Comparison of ENCODE assay signal across 10 cellular contexts in the genomic region with DNA sequence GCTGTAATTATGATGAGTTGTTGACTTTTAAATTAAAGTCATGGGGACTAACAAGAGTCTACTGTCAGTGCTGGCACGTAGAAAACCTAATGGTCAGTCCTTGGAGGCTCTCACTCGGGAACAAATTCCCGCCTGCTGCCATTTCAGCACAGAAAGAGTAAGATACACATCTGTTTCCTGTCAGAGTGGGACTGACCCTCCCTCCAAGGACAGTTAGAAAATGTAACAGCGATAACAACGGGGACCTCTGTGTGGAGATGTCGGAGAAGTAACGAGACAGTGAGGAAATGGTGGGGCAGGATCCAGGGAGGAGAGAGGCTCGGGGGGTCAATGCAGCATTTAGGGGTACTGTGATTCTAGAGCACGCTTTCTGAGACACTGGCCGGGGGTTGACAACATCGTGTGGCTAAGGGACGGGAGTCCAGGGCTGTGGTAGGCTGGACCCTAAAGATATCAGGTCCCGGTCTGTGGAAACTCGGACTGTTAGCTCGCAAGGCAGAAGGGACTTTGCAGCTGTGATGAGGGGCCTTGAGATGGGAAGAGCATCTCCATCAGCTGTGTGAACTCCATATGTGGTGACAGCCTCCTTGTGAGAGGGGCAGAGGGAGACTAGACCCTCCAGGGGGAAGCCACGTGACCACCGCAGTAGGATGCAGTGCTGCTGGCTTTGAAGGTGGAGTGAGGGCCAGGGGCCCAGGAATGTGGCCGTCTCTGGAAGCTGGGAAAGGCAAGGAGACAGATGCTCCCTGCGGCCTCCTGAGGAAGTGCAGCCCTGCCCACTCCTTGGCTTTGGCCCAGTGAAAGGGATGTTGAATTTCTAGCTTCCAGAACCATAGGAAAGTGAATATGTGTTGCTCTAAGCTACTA. TPM values are rescaled to one million over a fixed set of nuclear protein-coding genes. Genes with fewer than 3 reads are reported as not detected.
A peak's percentile ranks its signal among the peaks of the same experiment; 100 is the strongest.
DNase-seq lines count a peak whose midpoint lies in the region; FAIRE-seq and TF ChIP-seq lines count a peak whose summit lies in the region.
"Had no signal": no experiment of that assay in that cellular context is flagged by ENCODE, and none has a peak within 500 bp of the region (broad histone marks: within the 10 kb centered on the region; RNA-seq: fewer than 3 reads in every experiment).

No MANE protein-coding gene starts in this region.

- intact Hi-C loops in endothelial cell of umbilical vein (cut with micrococcal nuclease), result loop anchor here (5.0 kb wide), 1 partner anchor 54 kb away; no protein-coding TSS in a partner anchor

- no peak overlapping the region for H3K4me3 ChIP-seq in LNCaP clone FGC (ENCODE audit: low read depth, low read length)
- H3K4me3 ChIP-seq in endothelial cell of umbilical vein (replicated peaks in 1 of 3; ENCODE audit: insufficient read depth in 1 of 3, low read depth in 1 of 3, low read length in 3 of 3), result no peak overlapping the region
- no peak overlapping the region for H3K4me3 ChIP-seq in mesodermal cell (ENCODE audit: extremely low read depth, insufficient read depth, low read length, poor library complexity, severe bottlenecking)
- H3K4me3 ChIP-seq in HAP-1, result no peak overlapping the region

- CTCF ChIA-PET in endothelial cell of umbilical vein (lab: Charles Lee), result interaction anchor here (0.6 to 2.0 kb wide), 6 partner anchors 9 to 564 kb away, joined by 3 to 11 read pairs (median 3); no protein-coding TSS in a partner anchor

- POLR2A ChIA-PET in endothelial cell of umbilical vein (lab: Charles Lee), result no interaction called here

- no peak overlapping the region for H3K27ac ChIP-seq in endothelial cell of umbilical vein (ENCODE audit: insufficient read depth, low read depth, low read length)
- H3K27ac ChIP-seq in mesodermal cell (ENCODE audit: low read depth, low read length, severe bottlenecking), result peak overlapping the region; percentile 66

- H3K4me2 ChIP-seq in endothelial cell of umbilical vein (ENCODE audit: insufficient read depth, low read length), result no peak overlapping the region

- TF ChIP-seq CTCF in LNCaP clone FGC (IDR thresholded peaks at IDR 0.05; ENCODE audit: control insufficient read depth, extremely low read depth, insufficient read depth) (peak; percentile 43), endothelial cell of umbilical vein (IDR thresholded peaks at IDR 0.05; ENCODE audit: extremely low read depth in 1 of 2, insufficient read depth in 1 of 2, low read depth in 1 of 2, low read length in 2 of 2) (peak; percentile 43 to 70)

- no peaks in the 10 kb centered on the region for H3K27me3 ChIP-seq in endothelial cell of umbilical vein (ENCODE audit: control insufficient read depth in 2 of 2, insufficient read depth in 2 of 2, low read length in 2 of 2)
- no peaks in the 10 kb centered on the region for H3K27me3 ChIP-seq in HAP-1 (ENCODE audit: low read depth)

- peak; percentile 8 for FAIRE-seq in endothelial cell of umbilical vein (lab: Jason Lieb, UNC)
- FAIRE-seq: G401.6 had no signal

- dilution Hi-C loops in endothelial cell of umbilical vein (cut with MboI; ENCODE audit: extremely low pct_ligation_motif_present, low sequenced_read_pairs), result no loop called here

- no TSS peak for BruUV-seq in endothelial cell of umbilical vein (replicated peaks; lab: Mats Ljungman, UMichigan)

- no peak overlapping the region for H2AFZ ChIP-seq in endothelial cell of umbilical vein (ENCODE audit: low read depth, low read length)

- H3K9ac ChIP-seq in endothelial cell of umbilical vein (replicated peaks; ENCODE audit: extremely low read depth, insufficient read depth, low read length), result no peak overlapping the region

- H3K9me1 ChIP-seq in endothelial cell of umbilical vein (replicated peaks; ENCODE audit: control insufficient read depth, extremely low read depth, insufficient read depth, low read length), result no peaks in the 10 kb centered on the region

- no peaks in the 10 kb centered on the region for H3K9me3 ChIP-seq in endothelial cell of umbilical vein (replicated peaks; ENCODE audit: control insufficient read depth, insufficient read depth, low read length)
- no peaks in the 10 kb centered on the region for H3K9me3 ChIP-seq in mesodermal cell (ENCODE audit: control insufficient read depth, low read length)
- no peaks in the 10 kb centered on the region for H3K9me3 ChIP-seq in HAP-1

- in situ Hi-C loops in ACHN (cut with HindIII; ENCODE audit: low pct_ligation_motif_present, low pct_unique_long_range_greater_than_20kb, low sequenced_read_pairs) (no loop called here), KBM-7 (cut with MboI; ENCODE audit: low pct_unique_long_range_greater_than_20kb, low sequenced_read_pairs) (no loop called here), HAP-1 (cut with MboI; ENCODE audit: low sequenced_read_pairs) (no loop called here)

- 71 to 74% methylated on average over 17 to 18 of the region's 19 CpGs for WGBS in mesodermal cell (ENCODE audit: insufficient coverage in 2 of 2), 2 experiments

- no peaks in the 10 kb centered on the region for H4K20me1 ChIP-seq in endothelial cell of umbilical vein (replicated peaks; ENCODE audit: control insufficient read depth, extremely low read depth, insufficient read depth, low read length)

- peak; percentile 9 for DNase-seq in ACHN
- DNase-seq in LNCaP clone FGC (ENCODE audit: low read depth), result no peak
- peak; percentile 11 for DNase-seq in endothelial cell of umbilical vein (ENCODE audit: low read depth, low spot score)
- no peak for DNase-seq in KBM-7
- no peak for DNase-seq in Kasumi-1 (lab: John Stamatoyannopoulos, UW)
- no peak for DNase-seq in HAP-1 (ENCODE audit: low spot score in 2 of 2)
- DNase-seq in stimulated activated CD4-positive, alpha-beta T cell treated with anti-CD3 and anti-CD28 coated beads, Interleukin-4, amount 100 ng/mL, for 4 hours, result no peak
- DNase-seq: naive B cell had no signal

- H3K36me3 ChIP-seq in endothelial cell of umbilical vein (ENCODE audit: control insufficient read depth in 2 of 2, extremely low read depth in 1 of 2, insufficient read depth in 2 of 2, low read length in 2 of 2) (no peaks in the 10 kb centered on the region), mesodermal cell (ENCODE audit: control insufficient read depth, insufficient read depth, low read length) (no peaks in the 10 kb centered on the region), HAP-1 (replicated peaks) (no peaks in the 10 kb centered on the region)

- no peak for TF ChIP-seq POLR2A in endothelial cell of umbilical vein (IDR thresholded peaks at IDR 0.05; ENCODE audit: low read depth, low read length)

- H3K4me1 ChIP-seq in endothelial cell of umbilical vein (ENCODE audit: control insufficient read depth, extremely low read depth, insufficient read depth, low read length) (no peaks in the 10 kb centered on the region), mesodermal cell (ENCODE audit: control insufficient read depth, insufficient read depth, low read length, poor library complexity, severe bottlenecking) (peaks cover 9% of the 10 kb centered on the region), HAP-1 (no peaks in the 10 kb centered on the region)

- no peaks in the 10 kb centered on the region for H3K79me2 ChIP-seq in endothelial cell of umbilical vein (ENCODE audit: control insufficient read depth, insufficient read depth, low read length)

TF ChIP-seq in endothelial cell of umbilical vein, 7 proteins besides CTCF, POLR2A, EP300 and RAD21:
- TF ChIP-seq EZH2 (IDR thresholded peaks at IDR 0.05; ENCODE audit: borderline replicate concordance, low read depth, low read length, severe bottlenecking) (no peak), FOS (IDR thresholded peaks at IDR 0.05; ENCODE audit: borderline replicate concordance, insufficient read depth, low read length) (no peak), POLR2AphosphoS5 (IDR thresholded peaks at IDR 0.05; ENCODE audit: insufficient read depth, low read depth, low read length) (no peak), GATA2 (IDR thresholded peaks at IDR 0.05; ENCODE audit: insufficient read depth, insufficient read length, low read depth, low read length) (no peak), JUN (IDR thresholded peaks at IDR 0.05; ENCODE audit: borderline replicate concordance, insufficient read depth, insufficient read length, low read depth) (no peak), MYC (IDR thresholded peaks at IDR 0.05; ENCODE audit: low read depth, low read length) (no peak)
- TF ChIP-seq, protein P1, sequence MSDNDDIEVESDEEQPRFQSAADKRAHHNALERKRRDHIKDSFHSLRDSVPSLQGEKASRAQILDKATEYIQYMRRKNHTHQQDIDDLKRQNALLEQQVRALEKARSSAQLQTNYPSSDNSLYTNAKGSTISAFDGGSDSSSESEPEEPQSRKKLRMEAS (IDR thresholded peaks at IDR 0.05; ENCODE audit: insufficient read depth, insufficient read length), result no peak

RNA-seq across cellular contexts. Expression of a gene that starts 35.8 kb away (rescaled TPM):
- total RNA-seq in endothelial cell of umbilical vein, result 0.14 TPM in 1 of 2 replicates, not detected in the other
- not detected in 2 replicates for polyA plus RNA-seq in endothelial cell of umbilical vein
- polyA plus RNA-seq in endothelial cell of umbilical vein (2011; cell fraction: cytosol; rRNA removed), result 0.01 and 0.11 TPM in 2 replicates
- polyA plus RNA-seq in endothelial cell of umbilical vein (2011; cell fraction: nucleus; rRNA removed), result not detected in 2 replicates
- 0.03 and 0.10 TPM in 2 replicates for polyA plus RNA-seq in endothelial cell of umbilical vein (2012)
- polyA minus RNA-seq in endothelial cell of umbilical vein, result not detected in 2 replicates
- polyA minus RNA-seq in endothelial cell of umbilical vein (2011; cell fraction: cytosol; rRNA and poly(A)+ RNA removed), result 1.4 TPM
- polyA minus RNA-seq in endothelial cell of umbilical vein (2011; cell fraction: nucleus; rRNA and poly(A)+ RNA removed), result not detected in 2 replicates
- polyA plus RNA-seq in mesodermal cell (2013, experiment 1 of 2), result 6.6 TPM
- polyA plus RNA-seq in mesodermal cell (2013, experiment 2 of 2), result 5.5 TPM

Comparison
In these comparisons a context has a peak if more than half of its experiments do, and no peak if none do; other contexts are left out.
1. DNase-seq: peak in ACHN (single experiment) and endothelial cell of umbilical vein (single experiment); none in LNCaP clone FGC (single experiment), KBM-7 (single experiment), Kasumi-1 (0 of 2), HAP-1 (0 of 2) and stimulated activated CD4-positive, alpha-beta T cell treated with anti-CD3 and anti-CD28 coated beads, Interleukin-4, amount 100 ng/mL, for 4 hours (0 of 2).